1 cellular context compared by ENCODE assay signal in the genomic region with DNA sequence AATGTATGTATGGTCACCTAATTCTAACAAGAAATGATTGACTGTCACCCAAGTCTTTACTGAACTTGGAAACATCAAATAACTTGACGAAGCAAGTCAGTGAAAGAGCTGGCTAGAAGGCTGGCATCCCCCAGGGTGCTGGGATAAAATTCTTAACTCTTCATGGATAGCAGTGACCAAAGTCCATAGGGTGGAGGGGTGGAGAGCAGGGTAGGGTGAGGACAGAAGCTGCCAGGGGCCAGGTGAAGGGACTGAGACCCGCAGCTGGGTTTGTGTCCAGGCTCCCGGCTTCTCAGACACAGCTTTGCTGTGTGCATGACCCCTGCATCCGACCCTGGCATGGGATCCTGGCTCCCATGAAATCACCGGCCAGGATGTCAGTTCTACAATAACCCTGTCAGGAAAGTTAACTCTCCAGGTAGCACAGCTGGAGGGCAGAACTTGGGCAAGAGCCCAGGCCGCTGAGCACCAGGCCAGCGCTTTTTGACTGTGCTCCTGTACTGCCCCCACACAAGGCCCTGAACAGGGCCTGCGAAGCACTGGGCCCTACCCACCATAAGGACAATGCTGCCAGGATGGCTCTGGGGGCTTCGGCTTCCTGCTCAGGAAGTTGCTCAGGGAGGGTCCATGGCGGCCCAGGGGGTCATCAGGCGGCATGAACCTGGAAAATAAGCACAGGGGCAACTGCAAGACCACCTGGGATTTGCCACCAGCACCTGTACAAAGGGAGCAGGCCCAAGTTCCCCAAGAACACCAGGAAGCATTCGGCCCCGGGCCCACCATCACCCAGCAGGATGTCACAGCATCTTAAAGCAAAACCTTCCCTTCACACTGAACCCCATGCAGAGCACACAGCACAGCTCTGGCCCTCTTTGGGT.
TF ChIP-seq lines count a peak whose summit lies in the region.

No MANE protein-coding gene starts in this region.

TF ChIP-seq in Ishikawa, 13 proteins besides CTCF, POLR2A, EP300 and RAD21 (continued from another document):
- no peak for TF ChIP-seq CREB1 (IDR thresholded peaks at IDR 0.05; ENCODE audit: low read depth)
- no peak for TF ChIP-seq TEAD4 (IDR thresholded peaks at IDR 0.05)
- TF ChIP-seq, protein P1, sequence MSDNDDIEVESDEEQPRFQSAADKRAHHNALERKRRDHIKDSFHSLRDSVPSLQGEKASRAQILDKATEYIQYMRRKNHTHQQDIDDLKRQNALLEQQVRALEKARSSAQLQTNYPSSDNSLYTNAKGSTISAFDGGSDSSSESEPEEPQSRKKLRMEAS (IDR thresholded peaks at IDR 0.05), result 0 out of 2 replicates have a peak, but pooled peaks have one; percentile 47
- TF ChIP-seq TAF1 (IDR thresholded peaks at IDR 0.05; ENCODE audit: low read depth), result no peak
- TF ChIP-seq, protein P2, sequence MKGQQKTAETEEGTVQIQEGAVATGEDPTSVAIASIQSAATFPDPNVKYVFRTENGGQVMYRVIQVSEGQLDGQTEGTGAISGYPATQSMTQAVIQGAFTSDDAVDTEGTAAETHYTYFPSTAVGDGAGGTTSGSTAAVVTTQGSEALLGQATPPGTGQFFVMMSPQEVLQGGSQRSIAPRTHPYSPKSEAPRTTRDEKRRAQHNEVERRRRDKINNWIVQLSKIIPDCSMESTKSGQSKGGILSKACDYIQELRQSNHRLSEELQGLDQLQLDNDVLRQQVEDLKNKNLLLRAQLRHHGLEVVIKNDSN (IDR thresholded peaks at IDR 0.05), result no peak
- TF ChIP-seq ZBTB7A (IDR thresholded peaks at IDR 0.05; ENCODE audit: low read depth), result 0 out of 2 replicates have a peak, but pooled peaks have one; percentile 22
- peak; percentile 92 for TF ChIP-seq NFIC (IDR thresholded peaks at IDR 0.05)
- no peak for TF ChIP-seq FOXM1 (IDR thresholded peaks at IDR 0.05; ENCODE audit: borderline replicate concordance, low read depth)
- TF ChIP-seq YY1 (IDR thresholded peaks at IDR 0.05; ENCODE audit: low read depth), result no peak
